In genomic region chr14:104554608-104555401, GRCh38 we compare ENCODE assay signal across 22 cellular contexts. TPM values are rescaled to one million over a fixed set of nuclear protein-coding genes. Genes with fewer than 3 reads are reported as not detected.
DNase-seq lines count a peak whose midpoint lies in the region; ATAC-seq and TF ChIP-seq lines count a peak whose summit lies in the region.
"Had no signal": no experiment of that assay in that cellular context is flagged by ENCODE, and none has a peak within 500 bp of the region (broad histone marks: within the 10 kb centered on the region; RNA-seq: fewer than 3 reads in every experiment).

No MANE protein-coding gene starts in this region.

- no peak overlapping the region for H3K27ac Mint-ChIP-seq in natural killer cell treated with Interleukin-12 subunit alpha and Interleukin-12 subunit beta and Interleukin-15 and Interleukin-18, amount 100 ng/mL, for 72 hours
- no peak overlapping the region for H3K27ac Mint-ChIP-seq in natural killer cell
- H3K27ac Mint-ChIP-seq in glutamatergic neuron (ENCODE audit: unreplicated experiment): no peak overlapping the region
- H3K27ac Mint-ChIP-seq: stimulated activated naive CD8-positive, alpha-beta T cell treated with anti-CD3 and anti-CD28 coated beads, Interleukin-15, Interleukin-2, amounts not matched to agents 100 ng/mL and 50 ng/mL, for 24 hours; T-helper 17 cell; type B pancreatic cell had no signal

- H3K27ac ChIP-seq in neural cell (ENCODE audit: low read length): no peak overlapping the region
- H3K27ac ChIP-seq: gastrocnemius medialis had no signal

- no peak for TF ChIP-seq RAD21 in neural cell (conservative IDR thresholded peaks at IDR 0.05)

- no peaks in the 10 kb centered on the region for H3K9me3 Mint-ChIP-seq in natural killer cell treated with Interleukin-12 subunit alpha and Interleukin-12 subunit beta and Interleukin-15 and Interleukin-18, amount 100 ng/mL, for 72 hours
- H3K9me3 Mint-ChIP-seq in natural killer cell (no peaks in the 10 kb centered on the region), glutamatergic neuron (ENCODE audit: unreplicated experiment) (peaks cover 6% of the 10 kb centered on the region)
- H3K9me3 Mint-ChIP-seq: stimulated activated naive CD8-positive, alpha-beta T cell treated with anti-CD3 and anti-CD28 coated beads, Interleukin-15, Interleukin-2, amounts not matched to agents 100 ng/mL and 50 ng/mL, for 24 hours; type B pancreatic cell had no signal

- no peak overlapping the region for H2AFZ ChIP-seq in neural cell (ENCODE audit: low read depth, low read length)

- no peaks in the 10 kb centered on the region for H3K9me2 ChIP-seq in neural cell (ENCODE audit: insufficient read depth, low read length)

- no peak for ATAC-seq in natural killer cell treated with Interleukin-12 subunit alpha and Interleukin-12 subunit beta and Interleukin-15 and Interleukin-18, amount 100 ng/mL, for 72 hours
- ATAC-seq in natural killer cell (no peak), GM19023 (IDR thresholded peaks at IDR 0.05; ENCODE audit: unreplicated experiment) (no peak), HG03280 (IDR thresholded peaks at IDR 0.05; ENCODE audit: unreplicated experiment) (no peak)
- ATAC-seq: gastrocnemius medialis, T-helper 17 cell had no signal

- TF ChIP-seq EP300 in neural cell (conservative IDR thresholded peaks at IDR 0.05; ENCODE audit: poor library complexity, severe bottlenecking): no peak

- peak overlapping the region; percentile 1 for H3K9ac ChIP-seq in neural cell (ENCODE audit: low read length)

- TF ChIP-seq CTCF in natural killer cell (IDR thresholded peaks at IDR 0.05) (no peak), glutamatergic neuron (IDR thresholded peaks at IDR 0.05; ENCODE audit: partially characterized antibody, unreplicated experiment) (no peak), neural cell (IDR thresholded peaks at IDR 0.05; ENCODE audit: poor library complexity, severe bottlenecking) (no peak)

- H3K4me3 Mint-ChIP-seq in natural killer cell treated with Interleukin-12 subunit alpha and Interleukin-12 subunit beta and Interleukin-15 and Interleukin-18, amount 100 ng/mL, for 72 hours: no peak overlapping the region
- H3K4me3 Mint-ChIP-seq in natural killer cell: no peak overlapping the region
- H3K4me3 Mint-ChIP-seq in glutamatergic neuron (ENCODE audit: unreplicated experiment): no peak overlapping the region
- H3K4me3 Mint-ChIP-seq: stimulated activated naive CD8-positive, alpha-beta T cell treated with anti-CD3 and anti-CD28 coated beads, Interleukin-15, Interleukin-2, amounts not matched to agents 100 ng/mL and 50 ng/mL, for 24 hours; T-helper 17 cell; type B pancreatic cell had no signal

- no peaks in the 10 kb centered on the region for H3K4me1 Mint-ChIP-seq in natural killer cell treated with Interleukin-12 subunit alpha and Interleukin-12 subunit beta and Interleukin-15 and Interleukin-18, amount 100 ng/mL, for 72 hours (ENCODE audit: low read depth in 2 of 2)
- H3K4me1 Mint-ChIP-seq in natural killer cell: no peaks in the 10 kb centered on the region
- no peaks in the 10 kb centered on the region for H3K4me1 Mint-ChIP-seq in glutamatergic neuron (ENCODE audit: low read depth, unreplicated experiment)

- no peaks in the 10 kb centered on the region for H3F3A ChIP-seq in neural cell (ENCODE audit: insufficient read depth, low read length, poor library complexity, severe bottlenecking)

- H3K9me3 ChIP-seq in neural cell (ENCODE audit: low read length): no peaks in the 10 kb centered on the region
- H3K9me3 ChIP-seq: gastrocnemius medialis, HAP-1 had no signal

- peaks cover 0 to 3% of the 10 kb centered on the region in 2 donors for H3K27me3 Mint-ChIP-seq in natural killer cell treated with Interleukin-12 subunit alpha and Interleukin-12 subunit beta and Interleukin-15 and Interleukin-18, amount 100 ng/mL, for 72 hours
- peaks cover 0 to 5% of the 10 kb centered on the region in 2 donors for H3K27me3 Mint-ChIP-seq in natural killer cell (ENCODE audit: low read depth in 2 of 2)
- H3K27me3 Mint-ChIP-seq in glutamatergic neuron (ENCODE audit: unreplicated experiment): peaks cover 7% of the 10 kb centered on the region
- H3K27me3 Mint-ChIP-seq: stimulated activated naive CD8-positive, alpha-beta T cell treated with anti-CD3 and anti-CD28 coated beads, Interleukin-15, Interleukin-2, amounts not matched to agents 100 ng/mL and 50 ng/mL, for 24 hours had no signal

- H4K20me1 ChIP-seq in neural cell (ENCODE audit: insufficient read depth): no peaks in the 10 kb centered on the region

- DNase-seq in natural killer cell treated with Interleukin-12 subunit alpha and Interleukin-12 subunit beta and Interleukin-15 and Interleukin-18, amount 100 ng/mL, for 72 hours (ENCODE audit: low spot score): peak; percentile 58
- no peak for DNase-seq in natural killer cell
- peak; percentile 15 for DNase-seq in glutamatergic neuron
- no peak for DNase-seq in kidney tubule cell (ENCODE audit: low spot score)
- DNase-seq in occipital lobe (lab: John Stamatoyannopoulos, UW): no peak
- DNase-seq: caudate nucleus, EL, gastrocnemius medialis, MV-4-11, NCI-H2081, NCI-H510A had no signal

- no peaks in the 10 kb centered on the region for H3K79me2 ChIP-seq in neural cell (replicated peaks; ENCODE audit: insufficient read depth, low read length)

- H3K36me3 ChIP-seq in neural cell (ENCODE audit: insufficient read depth, low read length): no peaks in the 10 kb centered on the region
- H3K36me3 ChIP-seq: gastrocnemius medialis, HAP-1 had no signal

- intact Hi-C loops in natural killer cell (cut with micrococcal nuclease): no loop called here

- H3K4me2 ChIP-seq in neural cell (ENCODE audit: low read length): no peak overlapping the region

- H3K27me3 ChIP-seq in neural cell (ENCODE audit: insufficient read depth, low read depth, low read length): no peaks in the 10 kb centered on the region

- no peak overlapping the region for H3K4me3 ChIP-seq in neural cell (ENCODE audit: low read length)
- H3K4me3 ChIP-seq: gastrocnemius medialis, HAP-1 had no signal

- H3K36me3 Mint-ChIP-seq in natural killer cell treated with Interleukin-12 subunit alpha and Interleukin-12 subunit beta and Interleukin-15 and Interleukin-18, amount 100 ng/mL, for 72 hours: no peaks in the 10 kb centered on the region
- H3K36me3 Mint-ChIP-seq in natural killer cell (no peaks in the 10 kb centered on the region), glutamatergic neuron (ENCODE audit: unreplicated experiment) (no peaks in the 10 kb centered on the region)
- H3K36me3 Mint-ChIP-seq: type B pancreatic cell had no signal

TF ChIP-seq in neural cell, 6 proteins besides CTCF, POLR2A, EP300 and RAD21:
- no peak for TF ChIP-seq MXI1 (conservative IDR thresholded peaks at IDR 0.05; ENCODE audit: poor library complexity, severe bottlenecking)
- no peak for TF ChIP-seq REST (IDR thresholded peaks at IDR 0.05; ENCODE audit: borderline replicate concordance)
- no peak for TF ChIP-seq EZH2 (IDR thresholded peaks at IDR 0.05; ENCODE audit: borderline replicate concordance, insufficient read depth, low read length, poor library complexity, severe bottlenecking)
- TF ChIP-seq POLR2AphosphoS5 (IDR thresholded peaks at IDR 0.05): no peak
- no peak for TF ChIP-seq TAF1 (IDR thresholded peaks at IDR 0.05; ENCODE audit: low read depth)
- TF ChIP-seq SMC3 (conservative IDR thresholded peaks at IDR 0.05; ENCODE audit: poor library complexity): no peak

RNA-seq across cellular contexts. Expression of gene C14orf180, which starts 24.8 kb away (rescaled TPM):
- total RNA-seq in natural killer cell treated with Interleukin-12 subunit alpha and Interleukin-12 subunit beta and Interleukin-15 and Interleukin-18, amount 100 ng/mL, for 72 hours: not detected
- not detected for total RNA-seq in natural killer cell
- not detected for total RNA-seq in glutamatergic neuron (ENCODE audit: unreplicated experiment)
- polyA plus RNA-seq in neural cell: not detected in 2 replicates
- not detected in 2 replicates for polyA minus RNA-seq in neural cell
- not detected for total RNA-seq in occipital lobe
- total RNA-seq: pulmonary artery endothelial cell, T-helper 17 cell had no signal
- polyA plus RNA-seq: AG04450 had no signal

RNA-seq across cellular contexts. Expression of gene TMEM179, which starts 49.8 kb away (rescaled TPM):
- total RNA-seq in natural killer cell treated with Interleukin-12 subunit alpha and Interleukin-12 subunit beta and Interleukin-15 and Interleukin-18, amount 100 ng/mL, for 72 hours: under 1 TPM; 0.48 to 0.84 TPM
- total RNA-seq in natural killer cell (not detected), glutamatergic neuron (ENCODE audit: unreplicated experiment) (28.8 TPM), occipital lobe (29.2 TPM)
- 20.3 and 27.5 TPM in 2 replicates for polyA plus RNA-seq in neural cell
- polyA minus RNA-seq in neural cell: 8.2 and 9.5 TPM in 2 replicates
- total RNA-seq: gastrocnemius medialis, lower leg skin, myocyte, T-helper 17 cell had no signal

Comparison
In these comparisons a context has a peak if more than half of its experiments do, and no peak if none do; other contexts are left out.
1. DNase-seq: peak in natural killer cell treated with Interleukin-12 subunit alpha and Interleukin-12 subunit beta and Interleukin-15 and Interleukin-18, amount 100 ng/mL, for 72 hours (single experiment) and glutamatergic neuron (single experiment); none in natural killer cell (single experiment), kidney tubule cell (single experiment) and occipital lobe (single experiment).
2. RNA of gene TMEM179, which starts 49.8 kb away (total RNA-seq): 29.2 TPM in occipital lobe (single experiment) and 28.8 TPM in glutamatergic neuron (single experiment); 0.48 to 0.84 TPM in natural killer cell treated with Interleukin-12 subunit alpha and Interleukin-12 subunit beta and Interleukin-15 and Interleukin-18, amount 100 ng/mL, for 72 hours and not detected in natural killer cell; every median in the first group is over 10 times any median in the second.